In genomic region chr17:75250009-75250471, GRCh38 we compare ENCODE assay signal across 8 cellular contexts. TPM values are rescaled to one million over a fixed set of nuclear protein-coding genes. Genes with fewer than 3 reads are reported as not detected.
DNase-seq lines count a peak whose midpoint lies in the region; ATAC-seq, FAIRE-seq and TF ChIP-seq lines count a peak whose summit lies in the region.

No MANE protein-coding gene starts in this region.

- no peak for TF ChIP-seq CTCF in SK-N-SH (IDR thresholded peaks at IDR 0.05)
- no peak for TF ChIP-seq CTCF in esophagus squamous epithelium (IDR thresholded peaks at IDR 0.05)
- TF ChIP-seq CTCF in HepG2 (CRISPR knock-in tag; IDR thresholded peaks at IDR 0.05) = no peak

- H3K79me2 ChIP-seq in SK-N-SH (ENCODE audit: insufficient read depth) (peaks cover 65% of the 10 kb centered on the region), HepG2 (ENCODE audit: insufficient read depth, low read length) (peaks cover 37% of the 10 kb centered on the region)

- ATAC-seq in SK-N-SH treated with all-trans-retinoic acid at 6 μM for 48 hours (peak; percentile 76), HG03439 (IDR thresholded peaks at IDR 0.05; ENCODE audit: unreplicated experiment) (peak; percentile 83), HepG2 (no peak)
- peak; percentile 94 for ATAC-seq in activated CD8-positive, alpha-beta T cell treated with anti-CD3 and anti-CD28 coated beads, Interleukin-2, amount 10 ng/mL, durations not matched to agents 7 days and 5 days

- TF ChIP-seq RAD21 in SK-N-SH (IDR thresholded peaks at IDR 0.05; ENCODE audit: low read length) (no peak), HepG2 (CRISPR knock-in tag; IDR thresholded peaks at IDR 0.05) (no peak)

- in situ Hi-C loops in HepG2 (cut with HindIII; ENCODE audit: extremely low pct_ligation_motif_present, low pct_unique_long_range_greater_than_20kb) = no loop called here

- H3F3A ChIP-seq in SK-N-SH (replicated peaks; ENCODE audit: insufficient read depth) = no peaks in the 10 kb centered on the region

- H3K9ac ChIP-seq in SK-N-SH (no peak overlapping the region), HepG2 (ENCODE audit: insufficient read depth, low read depth, low read length) (no peak overlapping the region)

- WGBS in SK-N-SH (ENCODE audit: low lambda C conversion rate) = 81% methylated on average over 11 of the region's 11 CpGs
- 24 to 28% methylated on average over 8 to 10 of the region's 11 CpGs for WGBS in esophagus squamous epithelium, 2 donors
- WGBS in HepG2 (ENCODE audit: low lambda C conversion rate) = 92% methylated on average over 11 of the region's 11 CpGs

- H3K36me3 ChIP-seq in SK-N-SH (replicated peaks in 1 of 2; ENCODE audit: control insufficient read depth in 1 of 2, insufficient read depth in 2 of 2, low read length in 1 of 2) (peaks cover 13 to 17% of the 10 kb centered on the region in 2 experiments), esophagus squamous epithelium (peaks cover 7 to 33% (median 14%) of the 10 kb centered on the region in 3 donors), HepG2 (replicated peaks in 1 of 2; ENCODE audit: control insufficient read depth in 1 of 2, insufficient read depth in 2 of 2, low read length in 2 of 2) (peaks cover 19 to 28% of the 10 kb centered on the region in 2 experiments)

- peaks cover 25% of the 10 kb centered on the region for H3K4me1 Mint-ChIP-seq in activated CD8-positive, alpha-beta T cell treated with anti-CD3 and anti-CD28 coated beads, Interleukin-2, amount 10 ng/mL, durations not matched to agents 7 days and 5 days (ENCODE audit: low read depth)

- H3K27me3 Mint-ChIP-seq in activated CD8-positive, alpha-beta T cell treated with anti-CD3 and anti-CD28 coated beads, Interleukin-2, amount 10 ng/mL, durations not matched to agents 7 days and 5 days (ENCODE audit: low read depth) = no peaks in the 10 kb centered on the region

- no TSS peak for BruUV-seq in HepG2 (replicated peaks; lab: Mats Ljungman, UMichigan)

- peak overlapping the region; percentile 60 for H3K4me3 Mint-ChIP-seq in activated CD8-positive, alpha-beta T cell treated with anti-CD3 and anti-CD28 coated beads, Interleukin-2, amount 10 ng/mL, durations not matched to agents 7 days and 5 days

- TF ChIP-seq EP300 in SK-N-SH (IDR thresholded peaks at IDR 0.05; ENCODE audit: borderline replicate concordance in 1 of 2, low read depth in 1 of 2, low read length in 1 of 2) (no peak), HepG2 (IDR thresholded peaks at IDR 0.05; ENCODE audit: low read depth in 2 of 2, low read length in 2 of 2) (no peak), HepG2 (CRISPR knock-in tag; IDR thresholded peaks at IDR 0.05; ENCODE audit: borderline replicate concordance) (no peak)

- H3K27ac ChIP-seq in SK-N-SH (ENCODE audit: low read depth in 2 of 2, low read length in 1 of 2) (no peak overlapping the region), esophagus squamous epithelium (peak overlapping the region; percentile 59 to 76 (median 63)), HepG2 (ENCODE audit: extremely low read length, insufficient read depth, low read length) (no peak overlapping the region)

- no peak for TF ChIP-seq POLR2A in esophagus squamous epithelium (IDR thresholded peaks at IDR 0.05)
- no peak for TF ChIP-seq POLR2A in HepG2 (IDR thresholded peaks at IDR 0.05; ENCODE audit: insufficient read depth in 1 of 2, low read depth in 2 of 2, low read length in 2 of 2)

- H3K27me3 ChIP-seq in SK-N-SH (ENCODE audit: insufficient read depth) (no peaks in the 10 kb centered on the region), esophagus squamous epithelium (no peaks in the 10 kb centered on the region), HepG2 (ENCODE audit: control insufficient read depth in 1 of 2, insufficient read depth in 2 of 2, low read length in 2 of 2) (no peaks in the 10 kb centered on the region)

- H4K20me1 ChIP-seq in SK-N-SH (ENCODE audit: insufficient read depth) = peaks cover 26% of the 10 kb centered on the region
- H4K20me1 ChIP-seq in HepG2 (ENCODE audit: insufficient read depth, low read length) = no peaks in the 10 kb centered on the region

- H3K4me3 ChIP-seq in SK-N-SH (ENCODE audit: low read depth in 2 of 2, low read length in 1 of 2) = no peak overlapping the region
- H3K4me3 ChIP-seq in esophagus squamous epithelium = peak overlapping the region in 2 of 4 donors; percentile 17 to 26
- no peak overlapping the region for H3K4me3 ChIP-seq in HepG2 (replicated peaks in 1 of 3; ENCODE audit: insufficient read depth in 1 of 3, low read depth in 2 of 3, low read length in 3 of 3)

- no peak for FAIRE-seq in HepG2 (lab: Jason Lieb, UNC)

- no peaks in the 10 kb centered on the region for H3K9me2 ChIP-seq in SK-N-SH

- no peaks in the 10 kb centered on the region for H3K9me3 Mint-ChIP-seq in activated CD8-positive, alpha-beta T cell treated with anti-CD3 and anti-CD28 coated beads, Interleukin-2, amount 10 ng/mL, durations not matched to agents 7 days and 5 days (ENCODE audit: insufficient read depth)

- H2AFZ ChIP-seq in SK-N-SH (ENCODE audit: low read depth) = no peak overlapping the region
- H2AFZ ChIP-seq in HepG2 (ENCODE audit: low read length) = no peak overlapping the region

- H3K4me2 ChIP-seq in SK-N-SH = no peak overlapping the region
- H3K4me2 ChIP-seq in HepG2 (ENCODE audit: low read depth, low read length) = no peak overlapping the region

- H3K27ac Mint-ChIP-seq in activated CD8-positive, alpha-beta T cell treated with anti-CD3 and anti-CD28 coated beads, Interleukin-2, amount 10 ng/mL, durations not matched to agents 7 days and 5 days = peak overlapping the region; percentile 86

- peaks cover 15% of the 10 kb centered on the region for H3K36me3 Mint-ChIP-seq in activated CD8-positive, alpha-beta T cell treated with anti-CD3 and anti-CD28 coated beads, Interleukin-2, amount 10 ng/mL, durations not matched to agents 7 days and 5 days (ENCODE audit: low read depth)

- peaks cover 0 to 4% of the 10 kb centered on the region in 2 experiments; a peak in 1 of 4 replicates for H3K4me1 ChIP-seq in SK-N-SH (ENCODE audit: control insufficient read depth in 1 of 2, insufficient read depth in 2 of 2, low read depth in 1 of 2, low read length in 1 of 2)
- H3K4me1 ChIP-seq in esophagus squamous epithelium = peaks cover 0 to 40% (median 13%) of the 10 kb centered on the region in 3 donors
- peaks cover 25% of the 10 kb centered on the region for H3K4me1 ChIP-seq in HepG2 (ENCODE audit: insufficient read depth, low read length)

- DNase-seq in SK-N-SH (no peak), esophagus squamous epithelium (lab: John Stamatoyannopoulos, UW) (no peak), HepG2 (ENCODE audit: low spot score) (no peak), NCI-H1694 treated with DMSO at 0.1 percent for 48 hours (lab: John Stamatoyannopoulos, UW) (no peak)
- DNase-seq in activated CD8-positive, alpha-beta T cell treated with anti-CD3 and anti-CD28 coated beads, Interleukin-2, amount 10 ng/mL, durations not matched to agents 7 days and 5 days = peak; percentile 75
- DNase-seq in stimulated activated CD4-positive, alpha-beta T cell treated with anti-CD3 and anti-CD28 coated beads, Interleukin-12 subunit alpha, Interleukin-12 subunit beta, amount 100 ng/mL, for 48 hours (ENCODE audit: low read depth in 2 of 3, low spot score in 1 of 3) = peak; percentile 81 to 82 (median 81)

- H3K9me3 ChIP-seq in SK-N-SH = no peaks in the 10 kb centered on the region
- no peaks in the 10 kb centered on the region for H3K9me3 ChIP-seq in esophagus squamous epithelium
- no peaks in the 10 kb centered on the region for H3K9me3 ChIP-seq in HepG2 (ENCODE audit: low read length)

- POLR2A ChIA-PET in SK-N-SH (lab: Yijun Ruan, JAX) = interaction anchor here (1.3 to 1.7 kb wide), 2 partner anchors 11 to 144 kb away, joined by 4 to 9 read pairs; partner anchors contain the start of genes GGA3 and MRPS7
- POLR2A ChIA-PET in activated CD8-positive, alpha-beta T cell treated with anti-CD3 and anti-CD28 coated beads, Interleukin-2, amount 10 ng/mL, durations not matched to agents 7 days and 5 days (lab: Charles Lee) = interaction anchor here (0.6 to 6.0 kb wide), 6 partner anchors 11 to 136 kb away, joined by 3 to 64 read pairs (median 4); partner anchors contain the start of genes GGA3, MIF4GD, MRPS7 and SUMO2
- POLR2A ChIA-PET in HepG2 (lab: Yijun Ruan, JAX) = interaction anchor here (1.0 to 3.5 kb wide), 2 partner anchors 8 to 12 kb away, joined by 3 to 12 read pairs; partner anchors contain the start of genes GGA3 and MRPS7

- CTCF ChIA-PET in SK-N-SH (lab: Yijun Ruan, JAX) (interaction anchor here (1.6 to 3.8 kb wide), 5 partner anchors 11 to 162 kb away, joined by 6 to 51 read pairs (median 12); partner anchors contain the start of genes GGA3, MIF4GD and MRPS7), HepG2 (lab: Yijun Ruan, JAX; ENCODE audit: low intra/inter-chr PET ratio, low total read pairs) (no interaction called here)
- CTCF ChIA-PET in activated CD8-positive, alpha-beta T cell treated with anti-CD3 and anti-CD28 coated beads, Interleukin-2, amount 10 ng/mL, durations not matched to agents 7 days and 5 days (lab: Charles Lee) = interaction anchor here (0.7 to 5.8 kb wide), 11 partner anchors 10 to 340 kb away, joined by 3 to 56 read pairs (median 4); partner anchors contain the start of genes GGA3, GRB2, MIF4GD and MRPL58

- intact Hi-C loops in esophagus squamous epithelium (cut with DNase I) = no loop called here
- intact Hi-C loops in HepG2 (cut with micrococcal nuclease; ENCODE audit: unreplicated experiment) = no loop called here

RNA-seq across cellular contexts. Expression of gene GGA3, which starts 11.4 kb away (rescaled TPM):
- polyA plus RNA-seq in SK-N-SH (2012; rRNA removed) (42.5 and 43.7 TPM in 2 replicates), HepG2 (2011; rRNA removed) (43.7 and 50.1 TPM in 2 replicates)
- 13.3 and 21.1 TPM in 2 replicates for polyA plus RNA-seq in SK-N-SH (2012; cell fraction: cytosol; rRNA removed)
- polyA plus RNA-seq in SK-N-SH (2012; cell fraction: nucleus; rRNA removed) = 183 and 203 TPM in 2 replicates
- total RNA-seq in activated CD8-positive, alpha-beta T cell treated with anti-CD3 and anti-CD28 coated beads, Interleukin-2, amount 10 ng/mL, durations not matched to agents 7 days and 5 days = 10 to 100 TPM; 65.7 to 75.4 TPM
- total RNA-seq in esophagus squamous epithelium (10 to 100 TPM; 23.9 to 39.2 (median 29.8) TPM), HepG2 (2016; rRNA removed; fragmentation: Illumina TruSeq; extraction: Trizol) (20.9 and 28.4 TPM in 2 replicates)
- total RNA-seq in HepG2 (2016; cell fraction: cytosol; rRNA removed; fragmentation: Illumina TruSeq; extraction: Trizol; ENCODE audit: low read depth) = 27.6 and 36.0 TPM in 2 replicates
- 19.3 and 27.1 TPM in 2 replicates for total RNA-seq in HepG2 (2016; cell fraction: insoluble cytoplasmic fraction; rRNA removed; fragmentation: Illumina TruSeq; extraction: Trizol)
- 16.9 and 18.9 TPM in 2 replicates for total RNA-seq in HepG2 (2016; cell fraction: membrane; rRNA removed; fragmentation: Illumina TruSeq; extraction: Trizol)
- 36.9 and 38.2 TPM in 2 replicates for total RNA-seq in HepG2 (2016; cell fraction: nucleus; rRNA removed; fragmentation: Illumina TruSeq; extraction: Trizol)
- polyA plus RNA-seq in HepG2 (2011; cell fraction: cytosol; rRNA removed) = 13.5 and 14.0 TPM in 2 replicates
- 250 and 284 TPM in 2 replicates for polyA plus RNA-seq in HepG2 (2011; cell fraction: nucleus; rRNA removed)
- 35.6 and 46.6 TPM in 2 replicates for polyA plus RNA-seq in HepG2 (2012)
- polyA plus RNA-seq in HepG2 (2016; cell fraction: cytosol; fragmentation: Illumina TruSeq; extraction: Trizol; ENCODE audit: low read depth) = 2.6 and 2.9 TPM in 2 replicates
- 14.5 and 18.7 TPM in 2 replicates for polyA plus RNA-seq in HepG2 (2016; cell fraction: insoluble cytoplasmic fraction; fragmentation: Illumina TruSeq; extraction: Trizol; ENCODE audit: low read depth)
- 7.5 and 8.4 TPM in 2 replicates for polyA plus RNA-seq in HepG2 (2016; cell fraction: membrane; fragmentation: Illumina TruSeq; extraction: Trizol; ENCODE audit: low read depth)
- polyA plus RNA-seq in HepG2 (2016; cell fraction: nucleus; fragmentation: Illumina TruSeq; extraction: Trizol; ENCODE audit: insufficient read depth, low read depth) = 131 and 138 TPM in 2 replicates
- polyA minus RNA-seq in HepG2 (2011; rRNA and poly(A)+ RNA removed; ENCODE audit: low replicate concordance) = 45.8 and 47.5 TPM in 2 replicates
- polyA minus RNA-seq in HepG2 (2011; cell fraction: cytosol; rRNA and poly(A)+ RNA removed) = 11.4 and 16.5 TPM in 2 replicates
- polyA minus RNA-seq in HepG2 (2011; cell fraction: nucleus; rRNA and poly(A)+ RNA removed) = 60.0 and 81.4 TPM in 2 replicates

RNA-seq across cellular contexts. Expression of gene MRPS7, which starts 11.6 kb away (rescaled TPM):
- polyA plus RNA-seq in SK-N-SH (2012; rRNA removed) = 82.8 and 90.4 TPM in 2 replicates
- polyA plus RNA-seq in SK-N-SH (2012; cell fraction: cytosol; rRNA removed) = 77.5 and 82.2 TPM in 2 replicates
- polyA plus RNA-seq in SK-N-SH (2012; cell fraction: nucleus; rRNA removed) = 74.4 and 85.5 TPM in 2 replicates
- total RNA-seq in activated CD8-positive, alpha-beta T cell treated with anti-CD3 and anti-CD28 coated beads, Interleukin-2, amount 10 ng/mL, durations not matched to agents 7 days and 5 days = 10 to 100 TPM; 62.1 to 66.1 TPM
- total RNA-seq in esophagus squamous epithelium = 10 to 100 TPM; 42.2 to 62.6 (median 48.7) TPM
- 162 and 184 TPM in 2 replicates for total RNA-seq in HepG2 (2016; rRNA removed; fragmentation: Illumina TruSeq; extraction: Trizol)
- 134 and 137 TPM in 2 replicates for total RNA-seq in HepG2 (2016; cell fraction: cytosol; rRNA removed; fragmentation: Illumina TruSeq; extraction: Trizol; ENCODE audit: low read depth)
- 167 and 201 TPM in 2 replicates for total RNA-seq in HepG2 (2016; cell fraction: insoluble cytoplasmic fraction; rRNA removed; fragmentation: Illumina TruSeq; extraction: Trizol)
- 80.5 and 88.4 TPM in 2 replicates for total RNA-seq in HepG2 (2016; cell fraction: membrane; rRNA removed; fragmentation: Illumina TruSeq; extraction: Trizol)
- total RNA-seq in HepG2 (2016; cell fraction: nucleus; rRNA removed; fragmentation: Illumina TruSeq; extraction: Trizol) = 68.8 and 73.8 TPM in 2 replicates
- 94.2 and 97.0 TPM in 2 replicates for polyA plus RNA-seq in HepG2 (2011; rRNA removed)
- polyA plus RNA-seq in HepG2 (2011; cell fraction: cytosol; rRNA removed) = 87.2 and 95.5 TPM in 2 replicates
- polyA plus RNA-seq in HepG2 (2011; cell fraction: nucleus; rRNA removed) = 63.3 and 73.0 TPM in 2 replicates
- polyA plus RNA-seq in HepG2 (2012) = 72.9 and 76.0 TPM in 2 replicates
- polyA plus RNA-seq in HepG2 (2016; cell fraction: cytosol; fragmentation: Illumina TruSeq; extraction: Trizol; ENCODE audit: low read depth) = 45.6 and 49.3 TPM in 2 replicates
- polyA plus RNA-seq in HepG2 (2016; cell fraction: insoluble cytoplasmic fraction; fragmentation: Illumina TruSeq; extraction: Trizol; ENCODE audit: low read depth) = 166 and 186 TPM in 2 replicates
- polyA plus RNA-seq in HepG2 (2016; cell fraction: membrane; fragmentation: Illumina TruSeq; extraction: Trizol; ENCODE audit: low read depth) = 55.3 and 55.7 TPM in 2 replicates
- 89.9 and 111 TPM in 2 replicates for polyA plus RNA-seq in HepG2 (2016; cell fraction: nucleus; fragmentation: Illumina TruSeq; extraction: Trizol; ENCODE audit: insufficient read depth, low read depth)
- 59.7 and 76.4 TPM in 2 replicates for polyA minus RNA-seq in HepG2 (2011; rRNA and poly(A)+ RNA removed; ENCODE audit: low replicate concordance)
- polyA minus RNA-seq in HepG2 (2011; cell fraction: cytosol; rRNA and poly(A)+ RNA removed) = 39.8 and 44.1 TPM in 2 replicates
- 72.5 and 79.3 TPM in 2 replicates for polyA minus RNA-seq in HepG2 (2011; cell fraction: nucleus; rRNA and poly(A)+ RNA removed)

RNA-seq across cellular contexts. Expression of gene MIF4GD, which starts 21.0 kb away (rescaled TPM):
- 65.4 and 70.0 TPM in 2 replicates for polyA plus RNA-seq in SK-N-SH (2012; rRNA removed)
- polyA plus RNA-seq in SK-N-SH (2012; cell fraction: cytosol; rRNA removed) = 43.0 and 58.4 TPM in 2 replicates
- 41.0 and 49.6 TPM in 2 replicates for polyA plus RNA-seq in SK-N-SH (2012; cell fraction: nucleus; rRNA removed)
- 10 to 100 TPM; 52.1 to 56.3 TPM for total RNA-seq in activated CD8-positive, alpha-beta T cell treated with anti-CD3 and anti-CD28 coated beads, Interleukin-2, amount 10 ng/mL, durations not matched to agents 7 days and 5 days
- 10 to 100 TPM; 14.6 to 28.0 (median 21.2) TPM for total RNA-seq in esophagus squamous epithelium
- total RNA-seq in HepG2 (2016; rRNA removed; fragmentation: Illumina TruSeq; extraction: Trizol) = 12.4 and 14.0 TPM in 2 replicates
- 14.9 and 19.4 TPM in 2 replicates for total RNA-seq in HepG2 (2016; cell fraction: cytosol; rRNA removed; fragmentation: Illumina TruSeq; extraction: Trizol; ENCODE audit: low read depth)
- 12.4 and 12.8 TPM in 2 replicates for total RNA-seq in HepG2 (2016; cell fraction: insoluble cytoplasmic fraction; rRNA removed; fragmentation: Illumina TruSeq; extraction: Trizol)
- 20.2 and 27.4 TPM in 2 replicates for total RNA-seq in HepG2 (2016; cell fraction: membrane; rRNA removed; fragmentation: Illumina TruSeq; extraction: Trizol)
- total RNA-seq in HepG2 (2016; cell fraction: nucleus; rRNA removed; fragmentation: Illumina TruSeq; extraction: Trizol) = 7.5 and 8.5 TPM in 2 replicates
- polyA plus RNA-seq in HepG2 (2011; rRNA removed) = 28.0 and 28.5 TPM in 2 replicates
- polyA plus RNA-seq in HepG2 (2011; cell fraction: cytosol; rRNA removed) = 30.7 and 36.9 TPM in 2 replicates
- polyA plus RNA-seq in HepG2 (2011; cell fraction: nucleus; rRNA removed) = 22.5 and 28.6 TPM in 2 replicates
- polyA plus RNA-seq in HepG2 (2012) = 16.1 and 23.1 TPM in 2 replicates
- polyA plus RNA-seq in HepG2 (2016; cell fraction: cytosol; fragmentation: Illumina TruSeq; extraction: Trizol; ENCODE audit: low read depth) = 24.3 and 26.9 TPM in 2 replicates
- polyA plus RNA-seq in HepG2 (2016; cell fraction: insoluble cytoplasmic fraction; fragmentation: Illumina TruSeq; extraction: Trizol; ENCODE audit: low read depth) = 14.3 and 16.3 TPM in 2 replicates
- polyA plus RNA-seq in HepG2 (2016; cell fraction: membrane; fragmentation: Illumina TruSeq; extraction: Trizol; ENCODE audit: low read depth) = 22.6 and 27.4 TPM in 2 replicates
- polyA plus RNA-seq in HepG2 (2016; cell fraction: nucleus; fragmentation: Illumina TruSeq; extraction: Trizol; ENCODE audit: insufficient read depth, low read depth) = 16.3 and 18.0 TPM in 2 replicates
- polyA minus RNA-seq in HepG2 (2011; rRNA and poly(A)+ RNA removed; ENCODE audit: low replicate concordance) = 36.9 and 56.1 TPM in 2 replicates
- polyA minus RNA-seq in HepG2 (2011; cell fraction: cytosol; rRNA and poly(A)+ RNA removed) = 8.3 and 10.2 TPM in 2 replicates
- 6.3 and 6.7 TPM in 2 replicates for polyA minus RNA-seq in HepG2 (2011; cell fraction: nucleus; rRNA and poly(A)+ RNA removed)

RNA-seq across cellular contexts. Expression of gene SLC25A19, which starts 39.2 kb away (rescaled TPM):
- polyA plus RNA-seq in SK-N-SH (2012; rRNA removed) (11.7 and 13.2 TPM in 2 replicates), HepG2 (2011; rRNA removed) (24.4 and 27.7 TPM in 2 replicates)
- 7.0 and 10.2 TPM in 2 replicates for polyA plus RNA-seq in SK-N-SH (2012; cell fraction: cytosol; rRNA removed)
- 14.6 and 19.1 TPM in 2 replicates for polyA plus RNA-seq in SK-N-SH (2012; cell fraction: nucleus; rRNA removed)
- 10 to 100 TPM; 41.1 to 43.6 TPM for total RNA-seq in activated CD8-positive, alpha-beta T cell treated with anti-CD3 and anti-CD28 coated beads, Interleukin-2, amount 10 ng/mL, durations not matched to agents 7 days and 5 days
- total RNA-seq in esophagus squamous epithelium (10 to 100 TPM in 2 of 4 donors, 1 to 10 TPM in 2; 9.2 to 15.2 (median 11.2) TPM), HepG2 (2016; rRNA removed; fragmentation: Illumina TruSeq; extraction: Trizol) (41.4 and 42.2 TPM in 2 replicates)
- total RNA-seq in HepG2 (2016; cell fraction: cytosol; rRNA removed; fragmentation: Illumina TruSeq; extraction: Trizol; ENCODE audit: low read depth) = 27.2 and 31.3 TPM in 2 replicates
- total RNA-seq in HepG2 (2016; cell fraction: insoluble cytoplasmic fraction; rRNA removed; fragmentation: Illumina TruSeq; extraction: Trizol) = 37.5 and 41.8 TPM in 2 replicates
- 45.2 and 53.1 TPM in 2 replicates for total RNA-seq in HepG2 (2016; cell fraction: membrane; rRNA removed; fragmentation: Illumina TruSeq; extraction: Trizol)
- 24.9 and 25.1 TPM in 2 replicates for total RNA-seq in HepG2 (2016; cell fraction: nucleus; rRNA removed; fragmentation: Illumina TruSeq; extraction: Trizol)
- 26.0 and 29.6 TPM in 2 replicates for polyA plus RNA-seq in HepG2 (2011; cell fraction: cytosol; rRNA removed)
- polyA plus RNA-seq in HepG2 (2011; cell fraction: nucleus; rRNA removed) = 33.6 and 35.5 TPM in 2 replicates
- 16.6 and 24.7 TPM in 2 replicates for polyA plus RNA-seq in HepG2 (2012)
- 24.2 and 31.6 TPM in 2 replicates for polyA plus RNA-seq in HepG2 (2016; cell fraction: cytosol; fragmentation: Illumina TruSeq; extraction: Trizol; ENCODE audit: low read depth)
- 47.0 and 51.5 TPM in 2 replicates for polyA plus RNA-seq in HepG2 (2016; cell fraction: insoluble cytoplasmic fraction; fragmentation: Illumina TruSeq; extraction: Trizol; ENCODE audit: low read depth)
- 34.4 and 46.3 TPM in 2 replicates for polyA plus RNA-seq in HepG2 (2016; cell fraction: membrane; fragmentation: Illumina TruSeq; extraction: Trizol; ENCODE audit: low read depth)
- 42.3 and 47.3 TPM in 2 replicates for polyA plus RNA-seq in HepG2 (2016; cell fraction: nucleus; fragmentation: Illumina TruSeq; extraction: Trizol; ENCODE audit: insufficient read depth, low read depth)
- polyA minus RNA-seq in HepG2 (2011; rRNA and poly(A)+ RNA removed; ENCODE audit: low replicate concordance) = 17.3 and 57.6 TPM in 2 replicates
- 9.2 and 11.1 TPM in 2 replicates for polyA minus RNA-seq in HepG2 (2011; cell fraction: cytosol; rRNA and poly(A)+ RNA removed)
- 14.4 and 14.5 TPM in 2 replicates for polyA minus RNA-seq in HepG2 (2011; cell fraction: nucleus; rRNA and poly(A)+ RNA removed)

RNA-seq across cellular contexts. Expression of gene NUP85, which starts 44.6 kb away (rescaled TPM):
- 80.5 and 99.8 TPM in 2 replicates for polyA plus RNA-seq in SK-N-SH (2012; rRNA removed)
- 38.2 and 55.2 TPM in 2 replicates for polyA plus RNA-seq in SK-N-SH (2012; cell fraction: cytosol; rRNA removed)
- polyA plus RNA-seq in SK-N-SH (2012; cell fraction: nucleus; rRNA removed) = 258 and 284 TPM in 2 replicates
- 100 to 1,000 TPM; 135 TPM for total RNA-seq in activated CD8-positive, alpha-beta T cell treated with anti-CD3 and anti-CD28 coated beads, Interleukin-2, amount 10 ng/mL, durations not matched to agents 7 days and 5 days
- total RNA-seq in esophagus squamous epithelium = 10 to 100 TPM; 17.5 to 33.3 (median 29.0) TPM
- 122 and 124 TPM in 2 replicates for total RNA-seq in HepG2 (2016; rRNA removed; fragmentation: Illumina TruSeq; extraction: Trizol)
- total RNA-seq in HepG2 (2016; cell fraction: cytosol; rRNA removed; fragmentation: Illumina TruSeq; extraction: Trizol; ENCODE audit: low read depth) = 32.8 and 35.7 TPM in 2 replicates
- total RNA-seq in HepG2 (2016; cell fraction: insoluble cytoplasmic fraction; rRNA removed; fragmentation: Illumina TruSeq; extraction: Trizol) = 119 and 122 TPM in 2 replicates
- total RNA-seq in HepG2 (2016; cell fraction: membrane; rRNA removed; fragmentation: Illumina TruSeq; extraction: Trizol) = 28.2 and 37.8 TPM in 2 replicates
- total RNA-seq in HepG2 (2016; cell fraction: nucleus; rRNA removed; fragmentation: Illumina TruSeq; extraction: Trizol) = 112 and 113 TPM in 2 replicates
- 79.4 and 89.1 TPM in 2 replicates for polyA plus RNA-seq in HepG2 (2011; rRNA removed)
- 64.8 and 78.3 TPM in 2 replicates for polyA plus RNA-seq in HepG2 (2011; cell fraction: cytosol; rRNA removed)
- polyA plus RNA-seq in HepG2 (2011; cell fraction: nucleus; rRNA removed) = 303 and 416 TPM in 2 replicates
- 34.4 and 62.5 TPM in 2 replicates for polyA plus RNA-seq in HepG2 (2012)
- 17.2 and 18.1 TPM in 2 replicates for polyA plus RNA-seq in HepG2 (2016; cell fraction: cytosol; fragmentation: Illumina TruSeq; extraction: Trizol; ENCODE audit: low read depth)
- polyA plus RNA-seq in HepG2 (2016; cell fraction: insoluble cytoplasmic fraction; fragmentation: Illumina TruSeq; extraction: Trizol; ENCODE audit: low read depth) = 81.2 and 85.9 TPM in 2 replicates
- 16.9 and 17.7 TPM in 2 replicates for polyA plus RNA-seq in HepG2 (2016; cell fraction: membrane; fragmentation: Illumina TruSeq; extraction: Trizol; ENCODE audit: low read depth)
- 226 and 250 TPM in 2 replicates for polyA plus RNA-seq in HepG2 (2016; cell fraction: nucleus; fragmentation: Illumina TruSeq; extraction: Trizol; ENCODE audit: insufficient read depth, low read depth)
- 91.6 and 267 TPM in 2 replicates for polyA minus RNA-seq in HepG2 (2011; rRNA and poly(A)+ RNA removed; ENCODE audit: low replicate concordance)
- 23.6 and 24.5 TPM in 2 replicates for polyA minus RNA-seq in HepG2 (2011; cell fraction: cytosol; rRNA and poly(A)+ RNA removed)
- 69.2 and 70.3 TPM in 2 replicates for polyA minus RNA-seq in HepG2 (2011; cell fraction: nucleus; rRNA and poly(A)+ RNA removed)

Comparison
In these comparisons a context has a peak if more than half of its experiments do, and no peak if none do; other contexts are left out.
1. DNase-seq: peak in activated CD8-positive, alpha-beta T cell treated with anti-CD3 and anti-CD28 coated beads, Interleukin-2, amount 10 ng/mL, durations not matched to agents 7 days and 5 days (single experiment) and stimulated activated CD4-positive, alpha-beta T cell treated with anti-CD3 and anti-CD28 coated beads, Interleukin-12 subunit alpha, Interleukin-12 subunit beta, amount 100 ng/mL, for 48 hours (3 of 3); none in SK-N-SH (single experiment), esophagus squamous epithelium (single experiment), HepG2 (single experiment) and NCI-H1694 treated with DMSO at 0.1 percent for 48 hours (single experiment).
2. H3K27ac ChIP-seq: peak in esophagus squamous epithelium (4 of 4); none in SK-N-SH (0 of 2) and HepG2 (single experiment).